ENCODE assay signal across 39 cellular contexts in the genomic region with DNA sequence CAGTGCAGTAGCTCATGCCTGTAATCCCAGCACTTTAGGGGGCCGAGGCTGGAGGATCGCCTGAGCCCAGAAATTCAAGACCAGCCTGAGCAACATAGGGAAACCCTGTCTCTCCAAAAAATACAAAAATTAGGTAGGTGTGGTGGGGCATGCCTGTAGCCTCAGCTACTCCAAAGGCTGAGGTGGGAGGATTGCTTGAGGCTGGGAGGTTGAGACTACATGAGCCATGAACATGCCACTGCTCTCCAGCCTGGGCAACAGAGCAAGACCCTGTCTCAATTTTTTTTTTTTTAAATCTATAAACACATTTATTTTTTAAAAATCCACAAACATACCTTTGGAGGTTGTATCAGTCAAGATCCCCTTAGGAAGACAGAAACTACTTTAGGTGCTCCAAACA.
"Had no signal": no experiment of that assay in that cellular context is flagged by ENCODE, and none has a peak within 500 bp of the region (broad histone marks: within the 10 kb centered on the region; RNA-seq: fewer than 3 reads in every experiment).

No MANE protein-coding gene starts in this region.

- H3K27me3 Mint-ChIP-seq: activated naive CD4-positive, alpha-beta T cell treated with anti-CD3 and anti-CD28 coated beads, Interleukin-2, amount 10 ng/mL, durations not matched to agents 7 days and 5 days; activated naive CD8-positive, alpha-beta T cell; activated naive CD8-positive, alpha-beta T cell treated with anti-CD3 and anti-CD28 coated beads for 36 hours; activated naive CD8-positive, alpha-beta T cell treated with anti-CD3 and anti-CD28 coated beads, Interleukin-2, amount 10 ng/mL, durations not matched to agents 7 days and 5 days; brain had no signal

- ATAC-seq: activated naive CD4-positive, alpha-beta T cell treated with anti-CD3 and anti-CD28 coated beads, Interleukin-2, amount 50 U/mL, for 72 hours; activated naive CD8-positive, alpha-beta T cell treated with anti-CD3 and anti-CD28 coated beads, Interleukin-2, amount 50 U/mL, for 24 hours; activated T-cell treated with anti-CD3 and anti-CD28 coated beads, Interleukin-2, amount 50 U/mL, for 4 hours; activated T-cell treated with anti-CD3 and anti-CD28 coated beads, Interleukin-2, amount 50 U/mL, for 72 hours; activated T-helper 17 cell treated with anti-CD3 and anti-CD28 coated beads, Interleukin-2, amount 50 U/mL, for 72 hours; body of pancreas had no signal

- H3K27me3 ChIP-seq: adrenal gland, ascending aorta, body of pancreas, brain microvascular endothelial cell, breast epithelium, cardiac muscle cell had no signal

- H3K4me1 ChIP-seq: adrenal gland, ascending aorta, body of pancreas, breast epithelium had no signal

- H3K9me3 ChIP-seq: adrenal gland, ascending aorta, body of pancreas had no signal

- H3K4me3 Mint-ChIP-seq: activated naive CD4-positive, alpha-beta T cell treated with anti-CD3 and anti-CD28 coated beads for 36 hours; activated naive CD4-positive, alpha-beta T cell treated with anti-CD3 and anti-CD28 coated beads, Interleukin-2, amount 10 ng/mL, durations not matched to agents 7 days and 5 days; activated naive CD4-positive, alpha-beta T cell treated with anti-CD3 and anti-CD28 coated beads, Interleukin-2, amount 50 U/mL, for 24 hours; activated naive CD8-positive, alpha-beta T cell; activated naive CD8-positive, alpha-beta T cell treated with anti-CD3 and anti-CD28 coated beads for 36 hours; activated naive CD8-positive, alpha-beta T cell treated with anti-CD3 and anti-CD28 coated beads, Interleukin-2, amount 10 ng/mL, durations not matched to agents 7 days and 5 days; activated naive CD8-positive, alpha-beta T cell treated with anti-CD3 and anti-CD28 coated beads, Interleukin-2, amount 50 U/mL, for 24 hours; activated T-cell treated with anti-CD3 and anti-CD28 coated beads, Interleukin-2, amount 50 U/mL, for 4 hours; activated T-cell treated with anti-CD3 and anti-CD28 coated beads, Interleukin-2, amount 50 U/mL, for 72 hours; activated T-helper 1 cell treated with anti-CD3 and anti-CD28 coated beads, Interleukin-12 subunit alpha, Interleukin-12 subunit beta, Interleukin-2, Interleukin-4 antibody, amounts not matched to agents 30 ng/mL and 10 ng/mL and 1 ng/mL, durations not matched to agents 14 hours and 24 hours and 36 hours; activated T-helper 17 cell treated with anti-CD3 and anti-CD28 coated beads, Interleukin-2, amount 50 U/mL, for 72 hours; brain; central memory CD8-positive, alpha-beta T cell had no signal

- FAIRE-seq: astrocyte, bronchial epithelial cell, colon had no signal

- H3K9me3 Mint-ChIP-seq: activated naive CD4-positive, alpha-beta T cell treated with anti-CD3 and anti-CD28 coated beads, Interleukin-2, amount 10 ng/mL, durations not matched to agents 7 days and 5 days; activated naive CD8-positive, alpha-beta T cell treated with anti-CD3 and anti-CD28 coated beads for 36 hours; activated T-helper 1 cell treated with anti-CD3 and anti-CD28 coated beads, Interleukin-12 subunit alpha, Interleukin-12 subunit beta, Interleukin-2, Interleukin-4 antibody, amounts not matched to agents 30 ng/mL and 10 ng/mL and 1 ng/mL, durations not matched to agents 14 hours and 24 hours and 36 hours; activated T-helper 2 cell treated with anti-CD3 and anti-CD28 coated beads, Interferon-gamma antibody, Interleukin-2, Interleukin-4, amounts not matched to agents 10 μg/mL and 5 μg/mL and 100 μg/mL, durations not matched to agents 14 hours and 24 hours and 36 hours; central memory CD8-positive, alpha-beta T cell had no signal

- DNase-seq: activated effector memory CD4-positive, alpha-beta T cell treated with anti-CD3 and anti-CD28 coated beads, Interleukin-2, amount 50 U/mL, for 16 hours; activated effector memory CD4-positive, alpha-beta T cell treated with Interleukin-2 at 50 U/mL for 16 hours; activated gamma-delta T cell; activated gamma-delta T cell treated with Interleukin-2 at 50 U/mL for 16 hours; activated naive CD4-positive, alpha-beta T cell; activated naive CD4-positive, alpha-beta T cell treated with anti-CD3 and anti-CD28 coated beads for 36 hours; activated naive CD4-positive, alpha-beta T cell treated with anti-CD3 and anti-CD28 coated beads, Interleukin-2, amount 10 ng/mL, durations not matched to agents 7 days and 5 days; activated naive CD4-positive, alpha-beta T cell treated with anti-CD3 and anti-CD28 coated beads, Interleukin-2, amount 50 U/mL, for 16 hours; activated naive CD4-positive, alpha-beta T cell treated with Interleukin-2 at 50 U/mL for 16 hours; activated naive CD8-positive, alpha-beta T cell treated with anti-CD3 and anti-CD28 coated beads for 36 hours; activated naive CD8-positive, alpha-beta T cell treated with anti-CD3 and anti-CD28 coated beads, Interleukin-2, amount 10 ng/mL, durations not matched to agents 7 days and 5 days; activated naive CD8-positive, alpha-beta T cell treated with anti-CD3 and anti-CD28 coated beads, Interleukin-2, amount 50 U/mL, for 24 hours; activated T-cell treated with anti-CD3 and anti-CD28 coated beads, Interleukin-2, amount 50 U/mL, for 4 hours; activated T-cell treated with anti-CD3 and anti-CD28 coated beads, Interleukin-2, amount 50 U/mL, for 48 hours; activated T-cell treated with anti-CD3 and anti-CD28 coated beads, Interleukin-2, amount 50 U/mL, for 72 hours; adrenal gland; amniotic stem cell; amygdala; anterior cingulate cortex; aorta; body of pancreas; brain microvascular endothelial cell; caudate nucleus; central memory CD4-positive, alpha-beta T cell; cerebellar nuclear complex had no signal

- H3K4me1 Mint-ChIP-seq: activated naive CD4-positive, alpha-beta T cell treated with anti-CD3 and anti-CD28 coated beads, Interleukin-2, amount 10 ng/mL, durations not matched to agents 7 days and 5 days; activated naive CD4-positive, alpha-beta T cell treated with anti-CD3 and anti-CD28 coated beads, Interleukin-2, amount 50 U/mL, for 24 hours; activated naive CD8-positive, alpha-beta T cell treated with anti-CD3 and anti-CD28 coated beads for 36 hours; activated naive CD8-positive, alpha-beta T cell treated with anti-CD3 and anti-CD28 coated beads, Interleukin-2, amount 10 ng/mL, durations not matched to agents 7 days and 5 days; activated naive CD8-positive, alpha-beta T cell treated with anti-CD3 and anti-CD28 coated beads, Interleukin-2, amount 50 U/mL, for 24 hours; activated T-helper 17 cell treated with anti-CD3 and anti-CD28 coated beads, Interleukin-2, amount 50 U/mL, for 72 hours; brain; central memory CD8-positive, alpha-beta T cell had no signal

- H3K4me3 ChIP-seq: adrenal gland, ascending aorta, body of pancreas, breast epithelium, cardiac muscle cell had no signal

- H3K27ac Mint-ChIP-seq: activated naive CD4-positive, alpha-beta T cell treated with anti-CD3 and anti-CD28 coated beads for 36 hours; activated naive CD4-positive, alpha-beta T cell treated with anti-CD3 and anti-CD28 coated beads, Interleukin-2, amount 10 ng/mL, durations not matched to agents 7 days and 5 days; activated naive CD4-positive, alpha-beta T cell treated with anti-CD3 and anti-CD28 coated beads, Interleukin-2, amount 50 U/mL, for 24 hours; activated naive CD4-positive, alpha-beta T cell treated with anti-CD3 and anti-CD28 coated beads, Interleukin-2, amount 50 U/mL, for 72 hours; activated naive CD8-positive, alpha-beta T cell; activated naive CD8-positive, alpha-beta T cell treated with anti-CD3 and anti-CD28 coated beads for 36 hours; activated naive CD8-positive, alpha-beta T cell treated with anti-CD3 and anti-CD28 coated beads, Interleukin-2, amount 10 ng/mL, durations not matched to agents 7 days and 5 days; activated naive CD8-positive, alpha-beta T cell treated with anti-CD3 and anti-CD28 coated beads, Interleukin-2, amount 50 U/mL, for 24 hours; activated T-cell treated with anti-CD3 and anti-CD28 coated beads, Interleukin-2, amount 50 U/mL, for 72 hours; activated T-helper 1 cell treated with anti-CD3 and anti-CD28 coated beads, Interleukin-12 subunit alpha, Interleukin-12 subunit beta, Interleukin-2, Interleukin-4 antibody, amounts not matched to agents 30 ng/mL and 10 ng/mL and 1 ng/mL, durations not matched to agents 14 hours and 24 hours and 36 hours; activated T-helper 17 cell treated with anti-CD3 and anti-CD28 coated beads, Interleukin-2, amount 50 U/mL, for 72 hours; activated T-helper 2 cell treated with anti-CD3 and anti-CD28 coated beads, Interferon-gamma antibody, Interleukin-2, Interleukin-4, amounts not matched to agents 10 μg/mL and 5 μg/mL and 100 μg/mL, durations not matched to agents 14 hours and 24 hours and 36 hours; brain had no signal

- H3K27ac ChIP-seq: adrenal gland, ascending aorta, body of pancreas, brain microvascular endothelial cell, breast epithelium, cardiac muscle cell had no signal

- H3K36me3 Mint-ChIP-seq: activated naive CD4-positive, alpha-beta T cell treated with anti-CD3 and anti-CD28 coated beads, Interleukin-2, amount 10 ng/mL, durations not matched to agents 7 days and 5 days; activated naive CD4-positive, alpha-beta T cell treated with anti-CD3 and anti-CD28 coated beads, Interleukin-2, amount 50 U/mL, for 24 hours; activated naive CD4-positive, alpha-beta T cell treated with anti-CD3 and anti-CD28 coated beads, Interleukin-2, amount 50 U/mL, for 72 hours; activated naive CD8-positive, alpha-beta T cell; activated naive CD8-positive, alpha-beta T cell treated with anti-CD3 and anti-CD28 coated beads for 36 hours; activated naive CD8-positive, alpha-beta T cell treated with anti-CD3 and anti-CD28 coated beads, Interleukin-2, amount 10 ng/mL, durations not matched to agents 7 days and 5 days; brain had no signal

- H3K36me3 ChIP-seq: adrenal gland, ascending aorta, brain microvascular endothelial cell, breast epithelium, cardiac muscle cell had no signal
